15 cellular contexts compared by ENCODE assay signal in genomic region chr12:68510394-68510793, GRCh38.
"Had no signal": no experiment of that assay in that cellular context is flagged by ENCODE, and none has a peak within 500 bp of the region (broad histone marks: within the 10 kb centered on the region; RNA-seq: fewer than 3 reads in every experiment).

No MANE protein-coding gene starts in this region.

- H3K36me3 ChIP-seq: heart left ventricle, ovary had no signal

- ATAC-seq: effector memory CD8-positive, alpha-beta T cell; heart left ventricle; left lobe of liver; natural killer cell; right cardiac atrium had no signal

- H3K27ac Mint-ChIP-seq: dendritic cell treated with granulocyte-macrophage colony-stimulating factor and Interleukin-4, amounts not matched to agents 40 ng/mL and 50 ng/mL, for 4 days; effector memory CD8-positive, alpha-beta T cell; mesothelial cell of epicardium; natural killer cell had no signal

- H3K27ac ChIP-seq: heart left ventricle, ovary had no signal

- H3K9me3 Mint-ChIP-seq: effector memory CD8-positive, alpha-beta T cell had no signal

- H3K27me3 ChIP-seq: heart left ventricle, ovary had no signal

- H3K4me1 Mint-ChIP-seq: mesothelial cell of epicardium, neural crest cell had no signal

- H3K27me3 Mint-ChIP-seq: effector memory CD8-positive, alpha-beta T cell had no signal

- DNase-seq: effector memory CD8-positive, alpha-beta T cell; erythroblast; heart left ventricle; hippocampal formation; natural killer cell; ovary; right cardiac atrium; small intestine; stimulated activated CD4-positive, alpha-beta T cell treated with anti-CD3 and anti-CD28 coated beads, Interleukin-2, amount 100 ng/mL, for 48 hours; stimulated activated naive CD4-positive, alpha-beta T cell treated with Interleukin-2 at 50 U/mL for 16 hours; trophoblast cell had no signal

- H3K36me3 Mint-ChIP-seq: natural killer cell had no signal

- H3K4me3 Mint-ChIP-seq: dendritic cell treated with granulocyte-macrophage colony-stimulating factor and Interleukin-4, amounts not matched to agents 40 ng/mL and 50 ng/mL, for 4 days; effector memory CD8-positive, alpha-beta T cell; mesothelial cell of epicardium; natural killer cell; neural crest cell had no signal

- H3K4me3 ChIP-seq: heart left ventricle, ovary had no signal

- H3K9me3 ChIP-seq: heart left ventricle, ovary had no signal
